15 cellular contexts compared by ENCODE assay signal in genomic region chr14:91342243-91342760, GRCh38.
DNase-seq lines count a peak whose midpoint lies in the region; ATAC-seq and TF ChIP-seq lines count a peak whose summit lies in the region.
"Had no signal": no experiment of that assay in that cellular context is flagged by ENCODE, and none has a peak within 500 bp of the region (broad histone marks: within the 10 kb centered on the region; RNA-seq: fewer than 3 reads in every experiment).

No MANE protein-coding gene starts in this region.

- peaks cover 18 to 46% (median 25%) of the 10 kb centered on the region in 4 donors for H3K4me1 Mint-ChIP-seq in CD4-positive, alpha-beta memory T cell
- H3K4me1 Mint-ChIP-seq in central memory CD8-positive, alpha-beta T cell: peaks cover 34% of the 10 kb centered on the region
- H3K4me1 Mint-ChIP-seq in neural progenitor cell: peaks cover 10% of the 10 kb centered on the region

- WGBS in mammary epithelial cell (ENCODE audit: low coverage, missing lambda C conversion rate): 86% methylated on average over 12 of the region's 12 CpGs
- WGBS in thyroid gland, 2 donors: 88 to 91% methylated on average over 12 of the region's 12 CpGs

- dilution Hi-C loops in mammary epithelial cell (cut with HindIII; ENCODE audit: low sequenced_read_pairs): loop anchor here (10.0 kb wide), 1 partner anchor 52 kb away; no protein-coding TSS in a partner anchor

- ATAC-seq in central memory CD8-positive, alpha-beta T cell (replicated peaks; ENCODE audit: extremely low read depth, poor library complexity, severe bottlenecking): no peak

- in situ Hi-C loops in mammary epithelial cell (cut with MboI; ENCODE audit: low sequenced_read_pairs in 2 of 2): no loop called here

- TF ChIP-seq CTCF in neural progenitor cell (IDR thresholded peaks at IDR 0.05) (no peak), mammary epithelial cell (conservative IDR thresholded peaks at IDR 0.05 in 1 of 2, IDR thresholded peaks at IDR 0.05 in 1 of 2; ENCODE audit: extremely low read depth in 1 of 2, insufficient read depth in 1 of 2, low read depth in 1 of 2, low read length in 2 of 2) (no peak), thyroid gland (IDR thresholded peaks at IDR 0.05) (no peak)

- no peak overlapping the region for H3K4me3 ChIP-seq in CD4-positive, alpha-beta memory T cell (ENCODE audit: low read length in 2 of 2)
- H3K4me3 ChIP-seq in neural progenitor cell (no peak overlapping the region), mammary epithelial cell (replicated peaks in 1 of 3; ENCODE audit: insufficient read depth in 1 of 3, low read depth in 2 of 3, low read length in 3 of 3) (no peak overlapping the region), thyroid gland (replicated peaks in 1 of 3) (no peak overlapping the region)
- H3K4me3 ChIP-seq: HAP-1 had no signal

- H3K27me3 ChIP-seq in CD4-positive, alpha-beta memory T cell (ENCODE audit: insufficient read depth, low read length): no peaks in the 10 kb centered on the region
- H3K27me3 ChIP-seq in neural progenitor cell: no peaks in the 10 kb centered on the region
- no peaks in the 10 kb centered on the region for H3K27me3 ChIP-seq in mammary epithelial cell (ENCODE audit: insufficient read depth, low read length)
- H3K27me3 ChIP-seq in thyroid gland: no peaks in the 10 kb centered on the region

- CTCF ChIA-PET in CD4-positive, alpha-beta memory T cell (lab: Charles Lee; ENCODE audit: partially characterized antibody): interaction anchor here (1.1 to 6.6 kb wide), 5 partner anchors 8 to 36 kb away, joined by 3 to 36 read pairs (median 5); no protein-coding TSS in a partner anchor
- CTCF ChIA-PET in mammary epithelial cell (lab: Charles Lee; ENCODE audit: low non-redundant PET): no interaction called here

- H3K9ac ChIP-seq in neural progenitor cell (no peak overlapping the region), mammary epithelial cell (ENCODE audit: insufficient read depth, low read length) (no peak overlapping the region)

- H4K20me1 ChIP-seq in neural progenitor cell (ENCODE audit: low read depth) (peaks cover 22% of the 10 kb centered on the region), mammary epithelial cell (ENCODE audit: insufficient read depth, low read length) (no peaks in the 10 kb centered on the region)

- H3K4me2 ChIP-seq in neural progenitor cell: no peak overlapping the region
- H3K4me2 ChIP-seq in mammary epithelial cell (ENCODE audit: insufficient read depth, low read depth, low read length): no peak overlapping the region

- H3K27ac ChIP-seq in CD4-positive, alpha-beta memory T cell (ENCODE audit: low read depth, low read length): peak overlapping the region; percentile 20
- H3K27ac ChIP-seq in neural progenitor cell (no peak overlapping the region), mammary epithelial cell (ENCODE audit: insufficient read depth, low read depth, low read length) (no peak overlapping the region), thyroid gland (no peak overlapping the region)

- H3K4me1 ChIP-seq in CD4-positive, alpha-beta memory T cell (ENCODE audit: insufficient read depth, low read length): peaks cover 32% of the 10 kb centered on the region
- H3K4me1 ChIP-seq in neural progenitor cell: peaks cover 5% of the 10 kb centered on the region
- H3K4me1 ChIP-seq in mammary epithelial cell (ENCODE audit: insufficient read depth, low read length): no peaks in the 10 kb centered on the region
- no peaks in the 10 kb centered on the region for H3K4me1 ChIP-seq in thyroid gland
- H3K4me1 ChIP-seq: HAP-1 had no signal

- H3K36me3 ChIP-seq in CD4-positive, alpha-beta memory T cell (ENCODE audit: insufficient read depth, low read length): peaks cover 62% of the 10 kb centered on the region
- H3K36me3 ChIP-seq in neural progenitor cell: no peaks in the 10 kb centered on the region
- no peaks in the 10 kb centered on the region for H3K36me3 ChIP-seq in mammary epithelial cell (ENCODE audit: insufficient read depth, low read length)
- no peaks in the 10 kb centered on the region for H3K36me3 ChIP-seq in thyroid gland

- H3K79me2 ChIP-seq in neural progenitor cell (ENCODE audit: low read depth): peaks cover 27% of the 10 kb centered on the region
- H3K79me2 ChIP-seq in mammary epithelial cell (ENCODE audit: insufficient read depth, low read length): no peaks in the 10 kb centered on the region

- H3K36me3 Mint-ChIP-seq in CD4-positive, alpha-beta memory T cell: peaks cover 16 to 79% of the 10 kb centered on the region in 2 donors
- peaks cover 66% of the 10 kb centered on the region for H3K36me3 Mint-ChIP-seq in central memory CD8-positive, alpha-beta T cell (ENCODE audit: insufficient read depth)
- peaks cover 13% of the 10 kb centered on the region for H3K36me3 Mint-ChIP-seq in neural progenitor cell

- H3K4me3 Mint-ChIP-seq in CD4-positive, alpha-beta memory T cell: no peak overlapping the region
- no peak overlapping the region for H3K4me3 Mint-ChIP-seq in central memory CD8-positive, alpha-beta T cell
- H3K4me3 Mint-ChIP-seq in neural progenitor cell: no peak overlapping the region

- H3F3A ChIP-seq in neural progenitor cell (ENCODE audit: low read depth): peaks cover 3% of the 10 kb centered on the region

- H3K9me3 Mint-ChIP-seq in CD4-positive, alpha-beta memory T cell: peaks cover 0 to 2% (median 0%) of the 10 kb centered on the region in 8 donors
- H3K9me3 Mint-ChIP-seq in central memory CD8-positive, alpha-beta T cell: no peaks in the 10 kb centered on the region
- no peaks in the 10 kb centered on the region for H3K9me3 Mint-ChIP-seq in neural progenitor cell

- no peak for DNase-seq in CD4-positive, alpha-beta memory T cell
- DNase-seq in MV-4-11 (lab: John Stamatoyannopoulos, UW) (peak; percentile 89), neural progenitor cell (ENCODE audit: low spot score) (no peak), mammary epithelial cell (no peak), thyroid gland (no peak), NCI-H2107 treated with DMSO at 0.1 percent for 48 hours (lab: John Stamatoyannopoulos, UW; ENCODE audit: unreplicated experiment) (no peak)
- DNase-seq in central memory CD8-positive, alpha-beta T cell (ENCODE audit: low spot score in 2 of 2): no peak
- DNase-seq: activated CD4-positive, alpha-beta T cell treated with anti-CD3 and anti-CD28 coated beads for 48 hours; activated CD8-positive, alpha-beta memory T cell treated with anti-CD3 and anti-CD28 coated beads, Interleukin-2, amount 50 U/mL, for 48 hours; Calu3; mesenchymal stem cell; NCI-H1436; SHP77 treated with DMSO at 0.1 percent for 48 hours; stimulated activated CD4-positive, alpha-beta T cell treated with anti-CD3 and anti-CD28 coated beads, Interleukin-4, amount 100 ng/mL, for 1 hour had no signal

- H3K27me3 Mint-ChIP-seq in CD4-positive, alpha-beta memory T cell: no peaks in the 10 kb centered on the region
- H3K27me3 Mint-ChIP-seq in central memory CD8-positive, alpha-beta T cell: no peaks in the 10 kb centered on the region
- peaks cover 2% of the 10 kb centered on the region for H3K27me3 Mint-ChIP-seq in neural progenitor cell (ENCODE audit: insufficient read depth, low read depth)

- H3K27ac Mint-ChIP-seq in CD4-positive, alpha-beta memory T cell: peak overlapping the region in 5 of 7 donors; percentile 22 to 79 (median 31)
- H3K27ac Mint-ChIP-seq in central memory CD8-positive, alpha-beta T cell (ENCODE audit: low read depth): peak overlapping the region; percentile 76
- H3K27ac Mint-ChIP-seq in neural progenitor cell: peak overlapping the region; percentile 82

- BruUV-seq in mammary epithelial cell (replicated peaks; lab: Mats Ljungman, UMichigan): no TSS peak

- H2AFZ ChIP-seq in neural progenitor cell (replicated peaks): no peak overlapping the region
- no peak overlapping the region for H2AFZ ChIP-seq in mammary epithelial cell (ENCODE audit: low read depth, low read length)

- POLR2A ChIA-PET in CD4-positive, alpha-beta memory T cell (lab: Charles Lee; ENCODE audit: partially characterized antibody): interaction anchor here (1.2 to 3.6 kb wide), 4 partner anchors 10 to 18 kb away, joined by 3 to 14 read pairs (median 5); no protein-coding TSS in a partner anchor

- no peak for TF ChIP-seq POLR2A in thyroid gland (IDR thresholded peaks at IDR 0.05)

- intact Hi-C loops in CD4-positive, alpha-beta memory T cell (cut with micrococcal nuclease): no loop called here
- intact Hi-C loops in mammary epithelial cell (cut with micrococcal nuclease) (no loop called here), thyroid gland (cut with DNase I) (no loop called here)

- no peaks in the 10 kb centered on the region for H3K9me3 ChIP-seq in CD4-positive, alpha-beta memory T cell (ENCODE audit: control insufficient read depth in 1 of 2, low read length in 2 of 2)
- H3K9me3 ChIP-seq in neural progenitor cell (ENCODE audit: low read depth): no peaks in the 10 kb centered on the region
- H3K9me3 ChIP-seq in mammary epithelial cell (replicated peaks; ENCODE audit: insufficient read depth, low read length): no peaks in the 10 kb centered on the region
- H3K9me3 ChIP-seq in thyroid gland: no peaks in the 10 kb centered on the region
- H3K9me3 ChIP-seq: HAP-1 had no signal

Comparison
In these comparisons a context has a peak if more than half of its experiments do, and no peak if none do; other contexts are left out.
1. H3K27ac Mint-ChIP-seq: peak in every context shown above with its lines; median percentile 82 in neural progenitor cell; 76 in central memory CD8-positive, alpha-beta T cell; 31 in CD4-positive, alpha-beta memory T cell.